37 cellular contexts compared by ENCODE assay signal in genomic region chr6:84811351-84811750, GRCh38. TPM values are rescaled to one million over a fixed set of nuclear protein-coding genes. Genes with fewer than 3 reads are reported as not detected.
"Had no signal": no experiment of that assay in that cellular context is flagged by ENCODE, and none has a peak within 500 bp of the region (broad histone marks: within the 10 kb centered on the region; RNA-seq: fewer than 3 reads in every experiment).

No MANE protein-coding gene starts in this region.

- H3K27me3 ChIP-seq: adrenal gland, body of pancreas, breast epithelium, SJCRH30 had no signal

- FAIRE-seq: RCC 7860, TTC549 had no signal

- H3K9me3 Mint-ChIP-seq: activated B cell treated with CpG ODN at 0.5 μM for 24 hours; activated CD4-positive, alpha-beta memory T cell treated with anti-CD3 and anti-CD28 coated beads for 36 hours; activated naive CD4-positive, alpha-beta T cell treated with anti-CD3 and anti-CD28 coated beads for 36 hours; activated naive CD4-positive, alpha-beta T cell treated with anti-CD3 and anti-CD28 coated beads, Interleukin-2, amount 50 U/mL, for 72 hours; activated T-cell treated with anti-CD3 and anti-CD28 coated beads, Interleukin-2, amount 50 U/mL, for 4 hours; activated T-helper 1 cell treated with anti-CD3 and anti-CD28 coated beads, Interleukin-12 subunit alpha, Interleukin-12 subunit beta, Interleukin-2, Interleukin-4 antibody, amounts not matched to agents 30 ng/mL and 10 ng/mL and 1 ng/mL, durations not matched to agents 14 hours and 24 hours and 36 hours; T-helper 1 cell treated with Interleukin-12 subunit alpha and Interleukin-12 subunit beta and Interleukin-4 antibody, amounts not matched to agents 30 μg/mL and 1 μg/mL, for 36 hours; T-helper 2 cell treated with Interferon-gamma antibody and Interleukin-4, amounts not matched to agents 5 μg/mL and 100 μg/mL, for 36 hours had no signal

- H3K27ac ChIP-seq: adrenal gland, body of pancreas, breast epithelium, PC-9, SJCRH30, SK-N-MC had no signal

- H3K4me3 ChIP-seq: adrenal gland, body of pancreas, breast epithelium, PC-9, SJCRH30, SK-N-MC had no signal

- H3K36me3 ChIP-seq: adrenal gland, breast epithelium, SJCRH30 had no signal

- H3K27me3 Mint-ChIP-seq: activated B cell treated with CpG ODN at 0.5 μM for 24 hours; activated CD4-positive, alpha-beta memory T cell treated with anti-CD3 and anti-CD28 coated beads for 36 hours had no signal

- DNase-seq: activated B cell treated with CpG ODN at 0.5 μM for 24 hours; activated CD4-positive, alpha-beta memory T cell treated with anti-CD3 and anti-CD28 coated beads for 36 hours; activated CD4-positive, alpha-beta T cell treated with anti-CD3 and anti-CD28 coated beads for 4 hours; activated CD4-positive, alpha-beta T cell treated with anti-CD3 and anti-CD28 coated beads, Interleukin-2, amount 50 U/mL, for 1 hour; activated CD4-positive, CD25-positive, alpha-beta regulatory T cell treated with anti-CD3 and anti-CD28 coated beads, Interleukin-2, amount 50 U/mL, for 72 hours; activated CD8-positive, alpha-beta memory T cell treated with anti-CD3 and anti-CD28 coated beads, Interleukin-2, amount 50 U/mL, for 4 hours; activated gamma-delta T cell treated with Interleukin-2 at 50 U/mL for 16 hours; activated naive CD4-positive, alpha-beta T cell treated with anti-CD3 and anti-CD28 coated beads for 36 hours; activated T-cell treated with anti-CD3 and anti-CD28 coated beads for 4 hours; activated T-cell treated with anti-CD3 and anti-CD28 coated beads, Interleukin-2, amount 50 U/mL, for 4 hours; adrenal gland; body of pancreas; caudate nucleus; cerebellar nuclear complex; Kasumi-1; NCI-H1092 treated with DMSO at 0.1 percent for 48 hours; NCI-H1417; NCI-H146; NCI-H187; NCI-H2029 treated with DMSO at 0.1 percent for 48 hours; NCI-H2107; NCI-H2171; NCI-H510A; NCI-H526; NCI-H748 treated with DMSO at 0.1 percent for 48 hours; NK-92 treated with Interleukin-12 subunit alpha and Interleukin-12 subunit beta, amount 100 ng/mL, for 24 hours; PC-9; SHP77; SJCRH30 had no signal

- H3K27ac Mint-ChIP-seq: activated B cell treated with CpG ODN at 0.5 μM for 24 hours; activated CD4-positive, alpha-beta memory T cell treated with anti-CD3 and anti-CD28 coated beads for 36 hours; activated naive CD4-positive, alpha-beta T cell treated with anti-CD3 and anti-CD28 coated beads for 36 hours; activated naive CD4-positive, alpha-beta T cell treated with anti-CD3 and anti-CD28 coated beads, Interleukin-2, amount 50 U/mL, for 72 hours; activated T-helper 1 cell treated with anti-CD3 and anti-CD28 coated beads, Interleukin-12 subunit alpha, Interleukin-12 subunit beta, Interleukin-2, Interleukin-4 antibody, amounts not matched to agents 30 ng/mL and 10 ng/mL and 1 ng/mL, durations not matched to agents 14 hours and 24 hours and 36 hours; T-helper 1 cell treated with Interleukin-12 subunit alpha and Interleukin-12 subunit beta and Interleukin-4 antibody, amounts not matched to agents 30 μg/mL and 1 μg/mL, for 36 hours; T-helper 2 cell treated with Interferon-gamma antibody and Interleukin-4, amounts not matched to agents 5 μg/mL and 100 μg/mL, for 36 hours had no signal

- H3K4me3 Mint-ChIP-seq: activated B cell treated with CpG ODN at 0.5 μM for 24 hours; activated CD4-positive, alpha-beta memory T cell treated with anti-CD3 and anti-CD28 coated beads for 36 hours; activated naive CD4-positive, alpha-beta T cell treated with anti-CD3 and anti-CD28 coated beads for 36 hours; activated T-cell treated with anti-CD3 and anti-CD28 coated beads, Interleukin-2, amount 50 U/mL, for 4 hours; activated T-helper 1 cell treated with anti-CD3 and anti-CD28 coated beads, Interleukin-12 subunit alpha, Interleukin-12 subunit beta, Interleukin-2, Interleukin-4 antibody, amounts not matched to agents 30 ng/mL and 10 ng/mL and 1 ng/mL, durations not matched to agents 14 hours and 24 hours and 36 hours; T-helper 1 cell treated with Interleukin-12 subunit alpha and Interleukin-12 subunit beta and Interleukin-4 antibody, amounts not matched to agents 30 μg/mL and 1 μg/mL, for 36 hours; T-helper 2 cell treated with Interferon-gamma antibody and Interleukin-4, amounts not matched to agents 5 μg/mL and 100 μg/mL, for 36 hours had no signal

- H3K36me3 Mint-ChIP-seq: activated CD4-positive, alpha-beta memory T cell treated with anti-CD3 and anti-CD28 coated beads for 36 hours; activated naive CD4-positive, alpha-beta T cell treated with anti-CD3 and anti-CD28 coated beads, Interleukin-2, amount 50 U/mL, for 72 hours had no signal

- H3K4me1 Mint-ChIP-seq: activated B cell treated with CpG ODN at 0.5 μM for 24 hours had no signal

RNA-seq across cellular contexts. Expression of gene TBX18, which starts 47.0 kb away (rescaled TPM):
- total RNA-seq: activated B cell treated with CpG ODN at 0.5 μM for 24 hours; activated CD4-positive, alpha-beta memory T cell treated with anti-CD3 and anti-CD28 coated beads for 36 hours; activated naive CD4-positive, alpha-beta T cell treated with anti-CD3 and anti-CD28 coated beads for 36 hours; activated naive CD4-positive, alpha-beta T cell treated with anti-CD3 and anti-CD28 coated beads, Interleukin-2, amount 50 U/mL, for 72 hours; activated T-cell treated with anti-CD3 and anti-CD28 coated beads, Interleukin-2, amount 50 U/mL, for 4 hours; activated T-helper 1 cell treated with anti-CD3 and anti-CD28 coated beads, Interleukin-12 subunit alpha, Interleukin-12 subunit beta, Interleukin-2, Interleukin-4 antibody, amounts not matched to agents 30 ng/mL and 10 ng/mL and 1 ng/mL, durations not matched to agents 14 hours and 24 hours and 36 hours; PC-9 had no signal
